29 cellular contexts compared by ENCODE assay signal in the genomic region with DNA sequence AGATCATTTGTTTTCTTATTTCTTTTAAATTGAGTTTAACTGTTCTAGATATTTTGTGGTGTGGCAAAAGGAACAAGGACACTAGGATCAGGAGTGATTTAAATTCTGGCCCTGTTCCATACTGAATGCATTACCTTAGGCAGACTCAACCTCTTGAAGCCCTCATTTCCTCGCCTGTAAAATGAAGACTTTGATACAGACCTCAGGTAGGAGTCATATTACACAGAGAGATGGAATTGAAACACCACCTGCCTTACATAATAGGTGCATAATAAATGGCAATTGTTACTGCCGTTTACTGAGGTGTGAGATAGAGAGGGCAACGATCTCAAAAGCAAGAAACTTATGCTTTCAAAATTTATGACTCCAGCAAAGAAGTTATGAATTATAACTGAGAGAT. TPM values are rescaled to one million over a fixed set of nuclear protein-coding genes. Genes with fewer than 3 reads are reported as not detected.
DNase-seq lines count a peak whose midpoint lies in the region; ATAC-seq and TF ChIP-seq lines count a peak whose summit lies in the region.
"Had no signal": no experiment of that assay in that cellular context is flagged by ENCODE, and none has a peak within 500 bp of the region (broad histone marks: within the 10 kb centered on the region; RNA-seq: fewer than 3 reads in every experiment).

No MANE protein-coding gene starts in this region.

- no peak for ATAC-seq in GM19395 (IDR thresholded peaks at IDR 0.05; ENCODE audit: unreplicated experiment)
- no peak for ATAC-seq in HG03135 (IDR thresholded peaks at IDR 0.05; ENCODE audit: unreplicated experiment)
- ATAC-seq: activated CD8-positive, alpha-beta memory T cell treated with anti-CD3 and anti-CD28 coated beads, Interleukin-2, amount 10 ng/mL, durations not matched to agents 7 days and 5 days; activated T-cell treated with anti-CD3 and anti-CD28 coated beads, Interleukin-2, amount 50 U/mL, for 72 hours; GM23338; heart right ventricle; T-helper 17 cell had no signal

- H3K4me2 ChIP-seq in mammary epithelial cell (ENCODE audit: insufficient read depth, low read depth, low read length) = no peak overlapping the region
- H3K4me2 ChIP-seq: GM23338 had no signal

- H3K79me2 ChIP-seq in mammary epithelial cell (ENCODE audit: insufficient read depth, low read length) = no peaks in the 10 kb centered on the region

- WGBS in mammary epithelial cell (ENCODE audit: low coverage, missing lambda C conversion rate) = 96% methylated on average over 3 of the region's 3 CpGs

- in situ Hi-C loops in mammary epithelial cell (cut with MboI; ENCODE audit: low sequenced_read_pairs in 2 of 2) = no loop called here

- BruUV-seq in mammary epithelial cell (replicated peaks; lab: Mats Ljungman, UMichigan) = no TSS peak

- CTCF ChIA-PET in mammary epithelial cell (lab: Charles Lee; ENCODE audit: low non-redundant PET) = no interaction called here

- peaks cover 25% of the 10 kb centered on the region for H3K4me1 ChIP-seq in mammary epithelial cell (ENCODE audit: insufficient read depth, low read length)
- H3K4me1 ChIP-seq: breast epithelium, heart right ventricle, Peyer's patch, tibial nerve had no signal

- no peak overlapping the region for H2AFZ ChIP-seq in mammary epithelial cell (ENCODE audit: low read depth, low read length)
- H2AFZ ChIP-seq: GM23338 had no signal

- H3K27me3 ChIP-seq in mammary epithelial cell (ENCODE audit: insufficient read depth, low read length) = no peaks in the 10 kb centered on the region
- H3K27me3 ChIP-seq: breast epithelium, Peyer's patch, stomach, tibial nerve had no signal

- H3K9me3 ChIP-seq in mammary epithelial cell (replicated peaks; ENCODE audit: insufficient read depth, low read length) = no peaks in the 10 kb centered on the region
- H3K9me3 ChIP-seq: breast epithelium, heart right ventricle, Peyer's patch, stomach, tibial nerve had no signal

- intact Hi-C loops in mammary epithelial cell (cut with micrococcal nuclease) = no loop called here

- DNase-seq in COLO668 (lab: John Stamatoyannopoulos, UW; ENCODE audit: unreplicated experiment) = peak; percentile 17
- DNase-seq in NCI-H1105 treated with DMSO at 0.1 percent for 48 hours (lab: John Stamatoyannopoulos, UW) = peak; percentile 95
- DNase-seq in NCI-H2107 treated with DMSO at 0.1 percent for 48 hours (lab: John Stamatoyannopoulos, UW; ENCODE audit: unreplicated experiment) = peak; percentile 91
- peak; percentile 13 for DNase-seq in NCI-H774 (lab: John Stamatoyannopoulos, UW)
- no peak for DNase-seq in MV-4-11 (lab: John Stamatoyannopoulos, UW)
- DNase-seq in mammary epithelial cell = no peak
- DNase-seq: 8988T; activated CD4-positive, alpha-beta T cell treated with anti-CD3 and anti-CD28 coated beads, Interleukin-2, amount 50 U/mL, for 1 hour; activated CD8-positive, alpha-beta memory T cell treated with anti-CD3 and anti-CD28 coated beads, Interleukin-2, amount 10 ng/mL, durations not matched to agents 7 days and 5 days; activated naive CD4-positive, alpha-beta T cell treated with anti-CD3 and anti-CD28 coated beads for 36 hours; activated T-cell treated with anti-CD3 and anti-CD28 coated beads, Interleukin-2, amount 50 U/mL, for 72 hours; amniotic stem cell; CD4-positive, CD25-positive, alpha-beta regulatory T cell; effector CD8-positive, alpha-beta T cell; erythroblast; heart right ventricle; NK-92 treated with Interleukin-12 subunit alpha and Interleukin-12 subunit beta, amount 100 ng/mL, for 24 hours; Peyer's patch; stimulated activated CD8-positive, alpha-beta memory T cell treated with anti-CD3 and anti-CD28 coated beads, Interleukin-4, amount 100 ng/mL, for 48 hours; stomach; T-helper 17 cell had no signal

- H3K36me3 ChIP-seq in mammary epithelial cell (ENCODE audit: insufficient read depth, low read length) = no peaks in the 10 kb centered on the region
- H3K36me3 ChIP-seq: breast epithelium, heart right ventricle, Peyer's patch, stomach, tibial nerve had no signal

- H3K9ac ChIP-seq in mammary epithelial cell (ENCODE audit: insufficient read depth, low read length) = no peak overlapping the region

- H4K20me1 ChIP-seq in mammary epithelial cell (ENCODE audit: insufficient read depth, low read length) = no peaks in the 10 kb centered on the region

- H3K27ac ChIP-seq in mammary epithelial cell (ENCODE audit: insufficient read depth, low read depth, low read length) = no peak overlapping the region
- H3K27ac ChIP-seq: heart right ventricle, Peyer's patch, stomach, tibial nerve, VCaP had no signal

- H3K4me3 ChIP-seq in mammary epithelial cell (replicated peaks in 1 of 3; ENCODE audit: insufficient read depth in 1 of 3, low read depth in 2 of 3, low read length in 3 of 3) = no peak overlapping the region
- H3K4me3 ChIP-seq: breast epithelium, GM23338, heart right ventricle, Peyer's patch, stomach, tibial nerve had no signal

- TF ChIP-seq CTCF in mammary epithelial cell (conservative IDR thresholded peaks at IDR 0.05 in 1 of 2, IDR thresholded peaks at IDR 0.05 in 1 of 2; ENCODE audit: extremely low read depth in 1 of 2, insufficient read depth in 1 of 2, low read depth in 1 of 2, low read length in 2 of 2) = no peak

- dilution Hi-C loops in mammary epithelial cell (cut with HindIII; ENCODE audit: low sequenced_read_pairs) = loop anchor here (5.0 kb wide), 1 partner anchor 56 kb away; no protein-coding TSS in a partner anchor

RNA-seq across cellular contexts. Expression of gene RASSF6, which starts 28.2 kb away (rescaled TPM):
- 10 to 100 TPM; 35.3 to 84.2 TPM for total RNA-seq in mammary epithelial cell
- polyA plus RNA-seq in mammary epithelial cell = 6.2 TPM
- polyA minus RNA-seq in mammary epithelial cell = 6.8 TPM
- total RNA-seq: activated CD8-positive, alpha-beta memory T cell treated with anti-CD3 and anti-CD28 coated beads, Interleukin-2, amount 10 ng/mL, durations not matched to agents 7 days and 5 days; activated naive CD4-positive, alpha-beta T cell treated with anti-CD3 and anti-CD28 coated beads for 36 hours; CD4-positive, CD25-positive, alpha-beta regulatory T cell; fibroblast of villous mesenchyme; M059J; tibial nerve had no signal
- polyA plus RNA-seq: heart right ventricle had no signal

Comparison
In these comparisons a context has a peak if more than half of its experiments do, and no peak if none do; other contexts are left out.
1. DNase-seq: peak in COLO668 (single experiment), NCI-H1105 treated with DMSO at 0.1 percent for 48 hours (single experiment), NCI-H2107 treated with DMSO at 0.1 percent for 48 hours (single experiment) and NCI-H774 (single experiment); none in MV-4-11 (single experiment) and mammary epithelial cell (single experiment).